Comparison of ENCODE assay signal across 18 cellular contexts in the genomic region with DNA sequence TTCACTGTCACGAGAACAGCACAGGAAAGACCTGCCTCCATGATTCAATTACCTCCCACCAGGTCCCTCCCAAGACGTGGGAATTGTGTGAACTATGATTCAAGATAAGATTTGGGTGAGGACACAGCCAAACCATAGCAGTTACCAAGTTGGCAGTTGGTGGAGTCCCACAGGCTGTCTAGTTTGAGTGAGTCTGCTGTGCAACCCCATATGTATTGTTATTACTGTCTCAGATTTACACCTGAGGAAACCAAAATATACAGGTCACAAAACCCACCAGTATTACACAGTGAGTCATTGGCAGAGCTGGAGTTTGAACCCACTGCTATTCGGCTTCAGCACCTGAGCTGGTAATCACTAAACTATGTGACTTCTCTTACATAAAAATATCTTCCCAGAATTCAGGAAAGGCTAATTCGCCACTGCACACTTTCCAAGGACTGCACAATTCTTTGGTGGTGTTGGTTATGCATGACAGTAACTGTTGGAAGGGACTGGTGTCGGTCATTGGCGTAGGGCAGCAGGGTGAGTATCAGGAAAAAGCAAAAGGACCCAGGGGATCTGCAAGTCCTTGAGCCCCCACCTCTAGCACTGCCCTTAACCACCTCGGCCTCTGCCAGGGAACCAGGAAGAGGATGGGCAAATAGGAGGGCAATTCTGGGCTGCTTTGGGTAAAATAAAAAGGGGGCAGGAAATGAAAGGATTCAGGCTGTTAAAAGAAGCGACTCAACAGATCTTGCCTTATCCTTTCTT.
"Had no signal": no experiment of that assay in that cellular context is flagged by ENCODE, and none has a peak within 500 bp of the region (broad histone marks: within the 10 kb centered on the region; RNA-seq: fewer than 3 reads in every experiment).

No MANE protein-coding gene starts in this region.

- H3K9me3 Mint-ChIP-seq: activated CD4-positive, alpha-beta T cell treated with anti-CD3 and anti-CD28 coated beads, Interleukin-2, amount 10 ng/mL, durations not matched to agents 7 days and 5 days; activated naive CD8-positive, alpha-beta T cell treated with anti-CD3 and anti-CD28 coated beads, Interleukin-2, amount 10 ng/mL, durations not matched to agents 7 days and 5 days; natural killer cell treated with Interleukin-12 subunit alpha and Interleukin-12 subunit beta and Interleukin-15 and Interleukin-18, amount 100 ng/mL, for 72 hours had no signal

- H2AFZ ChIP-seq: parathyroid adenoma had no signal

- H3K27ac ChIP-seq: cardiac muscle cell, parathyroid adenoma, stomach, suprapubic skin, tibial nerve had no signal

- H3K27me3 Mint-ChIP-seq: activated CD4-positive, alpha-beta T cell treated with anti-CD3 and anti-CD28 coated beads, Interleukin-2, amount 10 ng/mL, durations not matched to agents 7 days and 5 days had no signal

- H3K36me3 ChIP-seq: cardiac muscle cell, stomach, suprapubic skin, tibial nerve had no signal

- ATAC-seq: activated CD4-positive, CD25-positive, alpha-beta regulatory T cell treated with anti-CD3 and anti-CD28 coated beads, Interleukin-2, amount 50 U/mL, for 24 hours; natural killer cell treated with Interleukin-12 subunit alpha and Interleukin-12 subunit beta and Interleukin-15 and Interleukin-18, amount 100 ng/mL, for 72 hours; right cardiac atrium; SK-N-SH treated with all-trans-retinoic acid at 6 μM for 48 hours had no signal

- H3K4me1 ChIP-seq: parathyroid adenoma, tibial nerve had no signal

- H3K27me3 ChIP-seq: cardiac muscle cell, stomach, tibial nerve had no signal

- H3K4me3 ChIP-seq: cardiac muscle cell, stomach, suprapubic skin, tibial nerve had no signal

- H3K9me3 ChIP-seq: stomach, suprapubic skin, tibial nerve had no signal

- H3K27ac Mint-ChIP-seq: activated CD4-positive, alpha-beta T cell treated with anti-CD3 and anti-CD28 coated beads, Interleukin-2, amount 10 ng/mL, durations not matched to agents 7 days and 5 days; activated naive CD8-positive, alpha-beta T cell treated with anti-CD3 and anti-CD28 coated beads, Interleukin-2, amount 10 ng/mL, durations not matched to agents 7 days and 5 days; natural killer cell treated with Interleukin-12 subunit alpha and Interleukin-12 subunit beta and Interleukin-15 and Interleukin-18, amount 100 ng/mL, for 72 hours had no signal

- DNase-seq: activated CD4-positive, alpha-beta T cell treated with anti-CD3 and anti-CD28 coated beads, Interleukin-2, amount 10 ng/mL, durations not matched to agents 7 days and 5 days; activated naive CD8-positive, alpha-beta T cell treated with anti-CD3 and anti-CD28 coated beads, Interleukin-2, amount 10 ng/mL, durations not matched to agents 7 days and 5 days; activated T-cell treated with anti-CD3 and anti-CD28 coated beads, Interleukin-2, amount 50 U/mL, for 1 hour; amygdala; cortex of kidney; foreskin fibroblast; hippocampal formation; midbrain; right cardiac atrium; stimulated activated CD4-positive, alpha-beta T cell treated with anti-CD3 and anti-CD28 coated beads, Interleukin-4, amount 100 ng/mL, for 4 hours; stomach had no signal

- H3K9ac ChIP-seq: parathyroid adenoma had no signal

- H3K36me3 Mint-ChIP-seq: activated naive CD8-positive, alpha-beta T cell treated with anti-CD3 and anti-CD28 coated beads, Interleukin-2, amount 10 ng/mL, durations not matched to agents 7 days and 5 days; natural killer cell treated with Interleukin-12 subunit alpha and Interleukin-12 subunit beta and Interleukin-15 and Interleukin-18, amount 100 ng/mL, for 72 hours had no signal

- H3K4me3 Mint-ChIP-seq: activated CD4-positive, alpha-beta T cell treated with anti-CD3 and anti-CD28 coated beads, Interleukin-2, amount 10 ng/mL, durations not matched to agents 7 days and 5 days; activated naive CD8-positive, alpha-beta T cell treated with anti-CD3 and anti-CD28 coated beads, Interleukin-2, amount 10 ng/mL, durations not matched to agents 7 days and 5 days; natural killer cell treated with Interleukin-12 subunit alpha and Interleukin-12 subunit beta and Interleukin-15 and Interleukin-18, amount 100 ng/mL, for 72 hours had no signal

- H3K4me1 Mint-ChIP-seq: activated CD4-positive, alpha-beta T cell treated with anti-CD3 and anti-CD28 coated beads, Interleukin-2, amount 10 ng/mL, durations not matched to agents 7 days and 5 days; activated naive CD8-positive, alpha-beta T cell treated with anti-CD3 and anti-CD28 coated beads, Interleukin-2, amount 10 ng/mL, durations not matched to agents 7 days and 5 days had no signal
